In genomic region chr19:40714519-40715299, GRCh38 we compare ENCODE assay signal across 8 cellular contexts. TPM values are rescaled to one million over a fixed set of nuclear protein-coding genes. Genes with fewer than 3 reads are reported as not detected.
DNase-seq lines count a peak whose midpoint lies in the region; ATAC-seq and TF ChIP-seq lines count a peak whose summit lies in the region.

No MANE protein-coding gene starts in this region.

- peak overlapping the region; percentile 97 for H3K27ac Mint-ChIP-seq in activated CD4-positive, alpha-beta T cell treated with anti-CD3 and anti-CD28 coated beads, Interleukin-2, amount 10 ng/mL, durations not matched to agents 7 days and 5 days

- H3K9me3 Mint-ChIP-seq in activated CD4-positive, alpha-beta T cell treated with anti-CD3 and anti-CD28 coated beads, Interleukin-2, amount 10 ng/mL, durations not matched to agents 7 days and 5 days = no peaks in the 10 kb centered on the region

- DNase-seq in AG20443 (ENCODE audit: low spot score) (peak; percentile 94), NCI-H524 (lab: John Stamatoyannopoulos, UW) (peak; percentile 94 to 97), colonic mucosa (peak; percentile 97), left lobe of liver (ENCODE audit: low spot score) (peak; percentile 93)
- peak; percentile 95 for DNase-seq in activated CD4-positive, alpha-beta T cell treated with anti-CD3 and anti-CD28 coated beads, Interleukin-2, amount 10 ng/mL, durations not matched to agents 7 days and 5 days
- DNase-seq in stimulated activated CD4-positive, alpha-beta T cell treated with anti-CD3 and anti-CD28 coated beads, Interleukin-1b, Interleukin-23, amount 100 ng/mL, for 4 hours (ENCODE audit: low read depth in 2 of 2) = peak; percentile 85 to 87

- CTCF ChIA-PET in activated CD4-positive, alpha-beta T cell treated with anti-CD3 and anti-CD28 coated beads, Interleukin-2, amount 10 ng/mL, durations not matched to agents 7 days and 5 days (lab: Charles Lee) = no interaction called here

- H3K9me3 ChIP-seq in colonic mucosa = no peaks in the 10 kb centered on the region

- TF ChIP-seq POLR2A in GM19193 (IDR thresholded peaks at IDR 0.05; ENCODE audit: extremely low read depth, insufficient read depth, insufficient read length) = peak; percentile 14

- peak overlapping the region; percentile 83 to 91 for H3K9ac ChIP-seq in colonic mucosa (ENCODE audit: low read depth in 2 of 2, low read length in 2 of 2)

- peak overlapping the region; percentile 93 for H3K4me3 Mint-ChIP-seq in activated CD4-positive, alpha-beta T cell treated with anti-CD3 and anti-CD28 coated beads, Interleukin-2, amount 10 ng/mL, durations not matched to agents 7 days and 5 days

- TF ChIP-seq CTCF in colonic mucosa (IDR thresholded peaks at IDR 0.05) = no peak

- H3K4me3 ChIP-seq in colonic mucosa = peak overlapping the region; percentile 59

- peaks cover 62% of the 10 kb centered on the region for H3K4me1 Mint-ChIP-seq in activated CD4-positive, alpha-beta T cell treated with anti-CD3 and anti-CD28 coated beads, Interleukin-2, amount 10 ng/mL, durations not matched to agents 7 days and 5 days

- H3K27me3 Mint-ChIP-seq in activated CD4-positive, alpha-beta T cell treated with anti-CD3 and anti-CD28 coated beads, Interleukin-2, amount 10 ng/mL, durations not matched to agents 7 days and 5 days = no peaks in the 10 kb centered on the region

- H3K27me3 ChIP-seq in colonic mucosa = no peaks in the 10 kb centered on the region

- peaks cover 9% of the 10 kb centered on the region for H3K4me1 ChIP-seq in colonic mucosa

- intact Hi-C loops in colonic mucosa (cut with DNase I) = no loop called here

- ATAC-seq in HG03432 (IDR thresholded peaks at IDR 0.05; ENCODE audit: unreplicated experiment) (peak; percentile 61), left lobe of liver (peak; percentile 68)

- no peaks in the 10 kb centered on the region for H3K36me3 ChIP-seq in colonic mucosa

- POLR2A ChIA-PET in activated CD4-positive, alpha-beta T cell treated with anti-CD3 and anti-CD28 coated beads, Interleukin-2, amount 10 ng/mL, durations not matched to agents 7 days and 5 days (lab: Charles Lee) = no interaction called here

- H3K36me3 Mint-ChIP-seq in activated CD4-positive, alpha-beta T cell treated with anti-CD3 and anti-CD28 coated beads, Interleukin-2, amount 10 ng/mL, durations not matched to agents 7 days and 5 days (ENCODE audit: low read depth) = peaks cover 18% of the 10 kb centered on the region

- peak overlapping the region; percentile 78 for H3K27ac ChIP-seq in colonic mucosa

RNA-seq across cellular contexts. Expression of gene COQ8B, which starts 2.0 kb away (rescaled TPM):
- 10 to 100 TPM; 23.4 to 33.5 TPM for total RNA-seq in activated CD4-positive, alpha-beta T cell treated with anti-CD3 and anti-CD28 coated beads, Interleukin-2, amount 10 ng/mL, durations not matched to agents 7 days and 5 days
- total RNA-seq in colonic mucosa (10 to 100 TPM; 26.5 to 48.5 TPM), left lobe of liver (43.5 TPM)

RNA-seq across cellular contexts. Expression of gene ITPKC, which starts 2.2 kb away (rescaled TPM):
- total RNA-seq in activated CD4-positive, alpha-beta T cell treated with anti-CD3 and anti-CD28 coated beads, Interleukin-2, amount 10 ng/mL, durations not matched to agents 7 days and 5 days = 1 to 10 TPM; 4.8 TPM
- 10 to 100 TPM; 15.8 to 22.0 TPM for total RNA-seq in colonic mucosa
- 7.0 TPM for total RNA-seq in left lobe of liver

RNA-seq across cellular contexts. Expression of gene NUMBL, which starts 24.3 kb away (rescaled TPM):
- 1 to 10 TPM; 5.7 to 7.3 TPM for total RNA-seq in activated CD4-positive, alpha-beta T cell treated with anti-CD3 and anti-CD28 coated beads, Interleukin-2, amount 10 ng/mL, durations not matched to agents 7 days and 5 days
- total RNA-seq in colonic mucosa (10 to 100 TPM; 12.8 to 22.0 TPM), left lobe of liver (21.7 TPM)

RNA-seq across cellular contexts. Expression of gene ACTMAP, which starts 35.6 kb away (rescaled TPM):
- 10 to 100 TPM; 17.5 to 19.8 TPM for total RNA-seq in activated CD4-positive, alpha-beta T cell treated with anti-CD3 and anti-CD28 coated beads, Interleukin-2, amount 10 ng/mL, durations not matched to agents 7 days and 5 days
- 10 to 100 TPM; 11.1 to 18.7 TPM for total RNA-seq in colonic mucosa
- 8.9 TPM for total RNA-seq in left lobe of liver

RNA-seq across cellular contexts. Expression of gene SNRPA, which starts 36.3 kb away (rescaled TPM):
- 100 to 1,000 TPM; 149 to 182 TPM for total RNA-seq in activated CD4-positive, alpha-beta T cell treated with anti-CD3 and anti-CD28 coated beads, Interleukin-2, amount 10 ng/mL, durations not matched to agents 7 days and 5 days
- total RNA-seq in colonic mucosa (100 to 1,000 TPM in 1 of 2 donors, 10 to 100 TPM in 1; 56.0 to 126 TPM), left lobe of liver (23.6 TPM)

Comparison
In these comparisons a context has a peak if more than half of its experiments do, and no peak if none do; other contexts are left out.
1. Peak in every context shown above with its lines: DNase-seq, ATAC-seq, H3K4me3 ChIP-seq and H3K27ac ChIP-seq.